ENCODE assay signal across 1 cellular context in genomic region chr20:25750765-25751696, GRCh38.
A peak's percentile ranks its signal among the peaks of the same experiment; 100 is the strongest.
TF ChIP-seq lines count a peak whose summit lies in the region.

No MANE protein-coding gene starts in this region.

TF ChIP-seq in HepG2, 621 proteins besides CTCF, POLR2A, EP300 and RAD21 (continued from another document and continues in another):
- TF ChIP-seq ZNF276 (CRISPR knock-in tag; IDR thresholded peaks at IDR 0.05; ENCODE audit: low read depth): no peak
- TF ChIP-seq HNRNPL (IDR thresholded peaks at IDR 0.05; ENCODE audit: low read depth, low read length): no peak
- 0 out of 2 replicates have a peak, but pooled peaks have one; percentile 14 for TF ChIP-seq PBX2 (CRISPR knock-in tag; IDR thresholded peaks at IDR 0.05)
- TF ChIP-seq REPIN1 (CRISPR knock-in tag; IDR thresholded peaks at IDR 0.05; ENCODE audit: borderline replicate concordance, low read depth): no peak
- TF ChIP-seq NCOA1 (CRISPR knock-in tag; IDR thresholded peaks at IDR 0.05): 0 out of 2 replicates have a peak, but pooled peaks have one; percentile 80
- no peak for TF ChIP-seq THAP11 (CRISPR knock-in tag; IDR thresholded peaks at IDR 0.05)
- no peak for TF ChIP-seq ZNF496 (CRISPR knock-in tag; IDR thresholded peaks at IDR 0.05; ENCODE audit: insufficient replicate concordance)
- no peak; the same call in 1 of the 2 replicates for TF ChIP-seq ZNF513 (CRISPR knock-in tag; conservative IDR thresholded peaks at IDR 0.05)
- no peak for TF ChIP-seq ATF7-NPFF (CRISPR knock-in tag; IDR thresholded peaks at IDR 0.05; ENCODE audit: low read depth)
- TF ChIP-seq BHLHE40 (IDR thresholded peaks at IDR 0.05; ENCODE audit: low read length): no peak
- peak; percentile 8 for TF ChIP-seq IKZF4 (CRISPR knock-in tag; IDR thresholded peaks at IDR 0.05; ENCODE audit: borderline replicate concordance, low read depth, not compliant biosample characterization)
- no peak for TF ChIP-seq CBFB (CRISPR knock-in tag; IDR thresholded peaks at IDR 0.05)
- TF ChIP-seq NBN (conservative IDR thresholded peaks at IDR 0.05): no peak
- TF ChIP-seq ZNF362 (CRISPR knock-in tag; IDR thresholded peaks at IDR 0.05; ENCODE audit: borderline replicate concordance): peak; percentile 57; the same call in 1 of the 2 replicates
- TF ChIP-seq ARID4A (CRISPR knock-in tag; IDR thresholded peaks at IDR 0.05; ENCODE audit: borderline replicate concordance): peak; percentile 74; the same call in 1 of the 2 replicates
- TF ChIP-seq XRCC5 (optimal IDR thresholded peaks at IDR 0.05; ENCODE audit: low read length): peak; percentile 36
- TF ChIP-seq ZSCAN12 (CRISPR knock-in tag; IDR thresholded peaks at IDR 0.05): no peak
- no peak for TF ChIP-seq ISL2 (CRISPR knock-in tag; IDR thresholded peaks at IDR 0.05)
- peak; percentile 87; the same call in 1 of the 2 replicates for TF ChIP-seq ZBTB49 (CRISPR knock-in tag; IDR thresholded peaks at IDR 0.05; ENCODE audit: borderline replicate concordance)
- TF ChIP-seq KMT2B (CRISPR knock-in tag; IDR thresholded peaks at IDR 0.05): no peak
- no peak for TF ChIP-seq BRCA1 (CRISPR knock-in tag; IDR thresholded peaks at IDR 0.05)
- 0 out of 2 replicates have a peak, but pooled peaks have one; percentile 32 for TF ChIP-seq TP53 (CRISPR knock-in tag; conservative IDR thresholded peaks at IDR 0.05)
- TF ChIP-seq HBP1 (CRISPR knock-in tag; IDR thresholded peaks at IDR 0.05; ENCODE audit: low read depth): no peak
- TF ChIP-seq ZNF350 (CRISPR knock-in tag; IDR thresholded peaks at IDR 0.05; ENCODE audit: borderline replicate concordance, low read depth): peak; percentile 71
- no peak; the same call in 1 of the 2 replicates for TF ChIP-seq AHDC1 (CRISPR knock-in tag; IDR thresholded peaks at IDR 0.05; ENCODE audit: borderline replicate concordance)
- TF ChIP-seq NFAT5 (CRISPR knock-in tag; IDR thresholded peaks at IDR 0.05): no peak
- no peak for TF ChIP-seq ZNF224 (CRISPR knock-in tag; IDR thresholded peaks at IDR 0.05)
- TF ChIP-seq NFATC3 (CRISPR knock-in tag; IDR thresholded peaks at IDR 0.05): no peak
